In genomic region chr6:170074435-170074834, GRCh38 we compare ENCODE assay signal across 15 cellular contexts.
"Had no signal": no experiment of that assay in that cellular context is flagged by ENCODE, and none has a peak within 500 bp of the region (broad histone marks: within the 10 kb centered on the region; RNA-seq: fewer than 3 reads in every experiment).

No MANE protein-coding gene starts in this region.

- H3K4me3 ChIP-seq: breast epithelium, gastroesophageal sphincter, upper lobe of left lung had no signal

- H3K9me3 ChIP-seq: neutrophil, SK-N-SH had no signal

- H3K36me3 ChIP-seq: breast epithelium, gastroesophageal sphincter, neutrophil, upper lobe of left lung had no signal

- H3K4me1 ChIP-seq: breast epithelium, gastroesophageal sphincter, upper lobe of left lung had no signal

- H3K9ac ChIP-seq: SK-N-SH had no signal

- H3K27me3 ChIP-seq: breast epithelium, gastroesophageal sphincter, neutrophil, upper lobe of left lung had no signal

- ATAC-seq: activated naive CD8-positive, alpha-beta T cell treated with anti-CD3 and anti-CD28 coated beads, Interleukin-2, amount 50 U/mL, for 24 hours; gastroesophageal sphincter; stimulated activated naive CD8-positive, alpha-beta T cell treated with anti-CD3 and anti-CD28 coated beads, Interleukin-15, Interleukin-2, amounts not matched to agents 100 U/mL and 50 U/mL, for 24 hours had no signal

- H3K4me2 ChIP-seq: SK-N-SH had no signal

- DNase-seq: activated CD4-positive, alpha-beta memory T cell treated with anti-CD3 and anti-CD28 coated beads for 36 hours; activated CD4-positive, alpha-beta T cell treated with anti-CD3 and anti-CD28 coated beads for 1 hour; activated naive CD4-positive, alpha-beta T cell; activated naive CD8-positive, alpha-beta T cell treated with anti-CD3 and anti-CD28 coated beads, Interleukin-2, amount 50 U/mL, for 24 hours; activated T-cell treated with anti-CD3 and anti-CD28 coated beads, Interleukin-2, amount 50 U/mL, for 48 hours; retina; SHP77; SK-N-SH; stimulated activated CD4-positive, alpha-beta T cell treated with anti-CD3 and anti-CD28 coated beads, Interleukin-4, amount 100 ng/mL, for 4 hours; stimulated activated naive CD8-positive, alpha-beta T cell treated with anti-CD3 and anti-CD28 coated beads, Interleukin-15, Interleukin-2, amounts not matched to agents 100 U/mL and 50 U/mL, for 24 hours; T1000 had no signal

- H3K27ac ChIP-seq: breast epithelium, gastroesophageal sphincter, neutrophil, upper lobe of left lung had no signal
